24 cellular contexts compared by ENCODE assay signal in genomic region chr7:4871930-4872675, GRCh38. TPM values are rescaled to one million over a fixed set of nuclear protein-coding genes. Genes with fewer than 3 reads are reported as not detected.
DNase-seq lines count a peak whose midpoint lies in the region; ATAC-seq and TF ChIP-seq lines count a peak whose summit lies in the region.
"Had no signal": no experiment of that assay in that cellular context is flagged by ENCODE, and none has a peak within 500 bp of the region (broad histone marks: within the 10 kb centered on the region; RNA-seq: fewer than 3 reads in every experiment).

No MANE protein-coding gene starts in this region.

- DNase-seq in ELF-1 (ENCODE audit: low read depth, low spot score), result peak; percentile 81
- no peak for DNase-seq in hepatocyte (ENCODE audit: low spot score)
- DNase-seq in DMS53 (lab: John Stamatoyannopoulos, UW), result no peak
- DNase-seq in mammary epithelial cell, result no peak
- DNase-seq in upper lobe of right lung, result no peak
- DNase-seq: ACHN; activated CD4-positive, alpha-beta memory T cell treated with anti-CD3 and anti-CD28 coated beads for 36 hours; activated gamma-delta T cell; activated naive CD8-positive, alpha-beta T cell treated with anti-CD3 and anti-CD28 coated beads, Interleukin-2, amount 50 U/mL, for 24 hours; colonic mucosa; effector memory CD8-positive, alpha-beta T cell; NCI-H1417; NCI-H446 treated with DMSO at 0.1 percent for 48 hours; pancreas; sigmoid colon had no signal

- no peak overlapping the region for H3K9ac ChIP-seq in mammary epithelial cell (ENCODE audit: insufficient read depth, low read length)

- H3K9me2 ChIP-seq in hepatocyte (replicated peaks; ENCODE audit: insufficient read depth), result no peaks in the 10 kb centered on the region

- peak overlapping the region in 2 of 3 experiments; percentile 26 to 29 for H3K4me3 Mint-ChIP-seq in nephron
- no peak overlapping the region for H3K4me3 Mint-ChIP-seq in activated T-helper 17 cell treated with anti-CD3 and anti-CD28 coated beads, Interleukin-2, amount 50 U/mL, for 72 hours
- H3K4me3 Mint-ChIP-seq: activated CD4-positive, alpha-beta memory T cell treated with anti-CD3 and anti-CD28 coated beads for 36 hours; activated naive CD8-positive, alpha-beta T cell treated with anti-CD3 and anti-CD28 coated beads, Interleukin-2, amount 50 U/mL, for 24 hours; effector memory CD8-positive, alpha-beta T cell; T-helper 2 cell treated with Interferon-gamma antibody and Interleukin-4, amounts not matched to agents 5 μg/mL and 100 μg/mL, for 36 hours had no signal

- 47% methylated on average over 19 of the region's 19 CpGs for WGBS in hepatocyte (ENCODE audit: low lambda C conversion rate, missing lambda C conversion rate)
- 80% methylated on average over 18 of the region's 19 CpGs for WGBS in mammary epithelial cell (ENCODE audit: low coverage, missing lambda C conversion rate)

- peaks cover 3% of the 10 kb centered on the region for H3K9me3 ChIP-seq in hepatocyte (ENCODE audit: low read depth)
- peaks cover 5% of the 10 kb centered on the region for H3K9me3 ChIP-seq in mammary epithelial cell (replicated peaks; ENCODE audit: insufficient read depth, low read length)
- no peaks in the 10 kb centered on the region for H3K9me3 ChIP-seq in upper lobe of right lung
- H3K9me3 ChIP-seq: colonic mucosa, pancreas, sigmoid colon had no signal

- H3K36me3 ChIP-seq in hepatocyte (replicated peaks; ENCODE audit: insufficient read depth, low read depth) (no peaks in the 10 kb centered on the region), mammary epithelial cell (ENCODE audit: insufficient read depth, low read length) (no peaks in the 10 kb centered on the region), upper lobe of right lung (no peaks in the 10 kb centered on the region)
- H3K36me3 ChIP-seq: colonic mucosa, left lung, pancreas had no signal

- TF ChIP-seq CTCF in hepatocyte (IDR thresholded peaks at IDR 0.05; ENCODE audit: poor library complexity), result no peak
- TF ChIP-seq CTCF in nephron (IDR thresholded peaks at IDR 0.05; ENCODE audit: unreplicated experiment in 3 of 3), result no peak
- TF ChIP-seq CTCF in mammary epithelial cell (conservative IDR thresholded peaks at IDR 0.05 in 1 of 2, IDR thresholded peaks at IDR 0.05 in 1 of 2; ENCODE audit: extremely low read depth in 1 of 2, insufficient read depth in 1 of 2, low read depth in 1 of 2, low read length in 2 of 2), result no peak
- no peak for TF ChIP-seq CTCF in upper lobe of right lung (IDR thresholded peaks at IDR 0.05)

- H3K4me3 ChIP-seq in hepatocyte, result no peak overlapping the region
- no peak overlapping the region for H3K4me3 ChIP-seq in mammary epithelial cell (replicated peaks in 1 of 3; ENCODE audit: insufficient read depth in 1 of 3, low read depth in 2 of 3, low read length in 3 of 3)
- no peak overlapping the region for H3K4me3 ChIP-seq in upper lobe of right lung
- H3K4me3 ChIP-seq: colonic mucosa, esophagus muscularis mucosa, gastroesophageal sphincter, left lung, pancreas, sigmoid colon, SK-N-MC had no signal

- H4K20me1 ChIP-seq in hepatocyte (ENCODE audit: insufficient read depth, poor library complexity, severe bottlenecking) (no peaks in the 10 kb centered on the region), mammary epithelial cell (ENCODE audit: insufficient read depth, low read length) (no peaks in the 10 kb centered on the region)

- H3K9me3 Mint-ChIP-seq in nephron, result peaks cover 11% of the 10 kb centered on the region
- no peaks in the 10 kb centered on the region for H3K9me3 Mint-ChIP-seq in activated T-helper 17 cell treated with anti-CD3 and anti-CD28 coated beads, Interleukin-2, amount 50 U/mL, for 72 hours
- H3K9me3 Mint-ChIP-seq: activated naive CD8-positive, alpha-beta T cell treated with anti-CD3 and anti-CD28 coated beads, Interleukin-2, amount 50 U/mL, for 24 hours; effector memory CD8-positive, alpha-beta T cell; T-helper 2 cell treated with Interferon-gamma antibody and Interleukin-4, amounts not matched to agents 5 μg/mL and 100 μg/mL, for 36 hours had no signal

- peak; percentile 74 for ATAC-seq in SK-N-SH treated with all-trans-retinoic acid at 6 μM for 48 hours
- ATAC-seq in activated T-helper 17 cell treated with anti-CD3 and anti-CD28 coated beads, Interleukin-2, amount 50 U/mL, for 72 hours (replicated peaks), result no peak
- ATAC-seq in upper lobe of right lung, result no peak
- ATAC-seq: activated naive CD8-positive, alpha-beta T cell treated with anti-CD3 and anti-CD28 coated beads, Interleukin-2, amount 50 U/mL, for 24 hours; gastroesophageal sphincter; left lung; pancreas had no signal

- no peaks in the 10 kb centered on the region for H3K79me2 ChIP-seq in hepatocyte
- no peaks in the 10 kb centered on the region for H3K79me2 ChIP-seq in mammary epithelial cell (ENCODE audit: insufficient read depth, low read length)

- H3K36me3 Mint-ChIP-seq in nephron (ENCODE audit: low read depth), result peaks cover 7% of the 10 kb centered on the region
- H3K36me3 Mint-ChIP-seq in activated T-helper 17 cell treated with anti-CD3 and anti-CD28 coated beads, Interleukin-2, amount 50 U/mL, for 72 hours (ENCODE audit: low read depth), result no peaks in the 10 kb centered on the region
- H3K36me3 Mint-ChIP-seq: activated CD4-positive, alpha-beta memory T cell treated with anti-CD3 and anti-CD28 coated beads for 36 hours had no signal

- H3K27ac Mint-ChIP-seq in nephron, result peak overlapping the region in 2 of 3 experiments; percentile 73 to 93
- H3K27ac Mint-ChIP-seq in activated T-helper 17 cell treated with anti-CD3 and anti-CD28 coated beads, Interleukin-2, amount 50 U/mL, for 72 hours, result no peak overlapping the region
- H3K27ac Mint-ChIP-seq: activated CD4-positive, alpha-beta memory T cell treated with anti-CD3 and anti-CD28 coated beads for 36 hours; activated naive CD8-positive, alpha-beta T cell treated with anti-CD3 and anti-CD28 coated beads, Interleukin-2, amount 50 U/mL, for 24 hours; effector memory CD8-positive, alpha-beta T cell; T-helper 2 cell treated with Interferon-gamma antibody and Interleukin-4, amounts not matched to agents 5 μg/mL and 100 μg/mL, for 36 hours had no signal

- H3K4me2 ChIP-seq in hepatocyte (peak overlapping the region; percentile 58), mammary epithelial cell (ENCODE audit: insufficient read depth, low read depth, low read length) (no peak overlapping the region)

- intact Hi-C loops in mammary epithelial cell (cut with micrococcal nuclease), result no loop called here
- intact Hi-C loops in upper lobe of right lung (cut with DNase I), result no loop called here

- H2AFZ ChIP-seq in hepatocyte (no peak overlapping the region), mammary epithelial cell (ENCODE audit: low read depth, low read length) (no peak overlapping the region)

- H3K27ac ChIP-seq in hepatocyte, result no peak overlapping the region
- H3K27ac ChIP-seq in mammary epithelial cell (ENCODE audit: insufficient read depth, low read depth, low read length), result no peak overlapping the region
- no peak overlapping the region for H3K27ac ChIP-seq in upper lobe of right lung
- H3K27ac ChIP-seq: colonic mucosa, esophagus muscularis mucosa, gastroesophageal sphincter, left lung, pancreas, sigmoid colon, SK-N-MC had no signal

- peaks cover 5% of the 10 kb centered on the region for H3K4me1 Mint-ChIP-seq in nephron
- no peaks in the 10 kb centered on the region for H3K4me1 Mint-ChIP-seq in activated T-helper 17 cell treated with anti-CD3 and anti-CD28 coated beads, Interleukin-2, amount 50 U/mL, for 72 hours
- H3K4me1 Mint-ChIP-seq: activated naive CD8-positive, alpha-beta T cell treated with anti-CD3 and anti-CD28 coated beads, Interleukin-2, amount 50 U/mL, for 24 hours had no signal

- H3K27me3 ChIP-seq in hepatocyte, result no peaks in the 10 kb centered on the region
- no peaks in the 10 kb centered on the region for H3K27me3 ChIP-seq in mammary epithelial cell (ENCODE audit: insufficient read depth, low read length)
- no peaks in the 10 kb centered on the region for H3K27me3 ChIP-seq in upper lobe of right lung
- H3K27me3 ChIP-seq: colonic mucosa, pancreas, sigmoid colon had no signal

- dilution Hi-C loops in mammary epithelial cell (cut with HindIII; ENCODE audit: low sequenced_read_pairs), result no loop called here

- CTCF ChIA-PET in mammary epithelial cell (lab: Charles Lee; ENCODE audit: low non-redundant PET), result no interaction called here

- no TSS peak for BruUV-seq in mammary epithelial cell (replicated peaks; lab: Mats Ljungman, UMichigan)

- H3K4me1 ChIP-seq in hepatocyte (ENCODE audit: insufficient read depth) (peaks cover 3% of the 10 kb centered on the region), mammary epithelial cell (ENCODE audit: insufficient read depth, low read length) (no peaks in the 10 kb centered on the region), upper lobe of right lung (peaks cover 3% of the 10 kb centered on the region)
- H3K4me1 ChIP-seq: colonic mucosa, gastroesophageal sphincter, left lung, pancreas had no signal

- H3K27me3 Mint-ChIP-seq in nephron (ENCODE audit: low read depth), result peaks cover 8% of the 10 kb centered on the region
- peaks cover 17% of the 10 kb centered on the region for H3K27me3 Mint-ChIP-seq in activated T-helper 17 cell treated with anti-CD3 and anti-CD28 coated beads, Interleukin-2, amount 50 U/mL, for 72 hours

- in situ Hi-C loops in mammary epithelial cell (cut with MboI; ENCODE audit: low sequenced_read_pairs in 2 of 2), result loop anchor here in 1 of 2 donors (25.0 kb wide), 1 partner anchor 215 kb away; no protein-coding TSS in a partner anchor

TF ChIP-seq in SK-N-SH treated with all-trans-retinoic acid at 6 μM for 48 hours, 23 proteins besides CTCF, POLR2A, EP300 and RAD21 (continues in another document):
- no peak; the same call in 1 of the 2 replicates for TF ChIP-seq GLIS3 (CRISPR knock-in tag; IDR thresholded peaks at IDR 0.05)

RNA-seq across cellular contexts. Expression of gene PAPOLB, which starts 10.3 kb away (rescaled TPM):
- total RNA-seq in hepatocyte, result not detected in 2 replicates
- not detected in 2 replicates for polyA plus RNA-seq in hepatocyte
- total RNA-seq in activated T-helper 17 cell treated with anti-CD3 and anti-CD28 coated beads, Interleukin-2, amount 50 U/mL, for 72 hours, result not detected
- under 1 TPM in 1 of 2 donors, not detected in 1; under 0.01 TPM for total RNA-seq in mammary epithelial cell
- not detected for polyA plus RNA-seq in mammary epithelial cell
- polyA minus RNA-seq in mammary epithelial cell, result not detected
- total RNA-seq in upper lobe of right lung, result 0.38 TPM
- total RNA-seq: activated CD4-positive, alpha-beta memory T cell treated with anti-CD3 and anti-CD28 coated beads for 36 hours; MCF 10A had no signal
- polyA plus RNA-seq: pancreas had no signal

RNA-seq across cellular contexts. Expression of gene RADIL, which starts 11.4 kb away (rescaled TPM):
- total RNA-seq in hepatocyte, result 0.60 and 0.64 TPM in 2 replicates
- polyA plus RNA-seq in hepatocyte, result 0.53 and 1.2 TPM in 2 replicates
- total RNA-seq in activated T-helper 17 cell treated with anti-CD3 and anti-CD28 coated beads, Interleukin-2, amount 50 U/mL, for 72 hours, result under 1 TPM; 0.08 to 0.56 TPM
- under 1 TPM; 0.17 to 0.28 TPM for total RNA-seq in mammary epithelial cell
- 0.17 TPM for polyA plus RNA-seq in mammary epithelial cell
- not detected for polyA minus RNA-seq in mammary epithelial cell
- 7.3 TPM for total RNA-seq in upper lobe of right lung
- total RNA-seq: MCF 10A had no signal
